Comparison of ENCODE assay signal across 12 cellular contexts in the genomic region with DNA sequence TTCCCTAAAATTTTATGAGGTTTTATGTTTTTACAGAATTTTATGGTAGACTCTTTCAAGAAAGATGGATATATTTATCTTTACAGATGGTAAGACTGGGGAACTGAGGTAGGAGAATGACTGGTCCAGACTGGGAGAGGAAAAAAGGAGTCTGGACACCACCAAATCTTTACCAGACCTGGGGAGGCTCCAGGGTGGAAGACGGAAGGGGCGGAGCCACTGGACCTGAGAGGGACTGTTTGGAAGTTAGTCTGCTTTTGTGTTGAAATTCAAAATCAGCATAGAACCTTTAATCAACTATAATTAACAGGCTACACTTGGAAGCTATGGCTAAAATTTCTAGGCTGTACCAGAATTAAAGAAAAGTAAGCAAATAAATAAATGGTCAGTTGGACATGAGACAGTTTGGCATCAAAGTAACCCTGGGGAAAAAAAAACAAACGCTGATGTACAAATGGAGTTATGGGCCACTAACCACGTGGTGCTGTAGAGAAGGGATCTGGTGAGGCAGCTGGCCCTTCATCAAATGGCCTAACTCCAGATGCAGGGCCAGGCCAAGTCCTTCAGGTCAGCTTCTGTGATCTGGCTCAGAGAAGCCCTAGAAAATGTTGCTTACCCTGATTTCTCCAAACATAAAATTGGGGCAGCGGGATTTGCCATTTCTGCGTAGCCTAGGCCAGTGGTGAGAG.
DNase-seq lines count a peak whose midpoint lies in the region; ATAC-seq and TF ChIP-seq lines count a peak whose summit lies in the region.
"Had no signal": no experiment of that assay in that cellular context is flagged by ENCODE, and none has a peak within 500 bp of the region (broad histone marks: within the 10 kb centered on the region; RNA-seq: fewer than 3 reads in every experiment).

No MANE protein-coding gene starts in this region.

- peak; percentile 81 for DNase-seq in Right ventricle myocardium inferior (ENCODE audit: missing footprints)
- no peak for DNase-seq in cardiac septum (ENCODE audit: low spot score)
- DNase-seq in fibroblast of the conjunctiva (ENCODE audit: low read depth), result peak; percentile 47
- DNase-seq in myocyte (ENCODE audit: low read depth), result peak; percentile 57
- peak in 1 of 2 donors; percentile 78 for DNase-seq in aorta
- DNase-seq in PC-9, result no peak
- no peak for DNase-seq in Calu3
- no peak for DNase-seq in NCI-H748 (lab: John Stamatoyannopoulos, UW; ENCODE audit: unreplicated experiment)
- DNase-seq: EL, kidney glomerular epithelial cell, NCI-H1105 had no signal

- H3K9me3 ChIP-seq in aorta (ENCODE audit: control insufficient read depth, low read length) (no peaks in the 10 kb centered on the region), PC-9 (ENCODE audit: insufficient read depth, low read depth) (no peaks in the 10 kb centered on the region)
- H3K9me3 ChIP-seq: prostate gland had no signal

- H3K27me3 Mint-ChIP-seq in Calu3 (ENCODE audit: unreplicated experiment), result no peaks in the 10 kb centered on the region

- no peaks in the 10 kb centered on the region for H3F3A ChIP-seq in PC-9 (ENCODE audit: insufficient read depth, low read depth)

- no peaks in the 10 kb centered on the region for H3K36me3 Mint-ChIP-seq in Calu3 (ENCODE audit: insufficient read depth, unreplicated experiment)

- BruUV-seq in PC-9 (replicated peaks; lab: Mats Ljungman, UMichigan) (no TSS peak), Calu3 (replicated peaks; lab: Mats Ljungman, UMichigan) (no TSS peak)

- peak; percentile 93 for ATAC-seq in Right ventricle myocardium inferior
- peak; percentile 92 for ATAC-seq in aorta (ENCODE audit: low FRiP score)

- 16 to 21% methylated on average over 6 of the region's 6 CpGs for WGBS in aorta, 2 donors

- H3K36me3 ChIP-seq in aorta (ENCODE audit: control insufficient read depth in 1 of 2, insufficient read depth in 2 of 2, low read length in 1 of 2) (no peaks in the 10 kb centered on the region), PC-9 (ENCODE audit: low read depth) (no peaks in the 10 kb centered on the region)
- H3K36me3 ChIP-seq: prostate gland had no signal

- intact Hi-C loops in Right ventricle myocardium inferior (cut with DNase I) (loop anchor here (10.0 kb wide), 1 partner anchor 55 kb away; no protein-coding TSS in a partner anchor), cardiac septum (cut with DNase I) (no loop called here), aorta (cut with DNase I) (loop anchor here in 1 of 2 donors (5.0 to 10.0 kb wide), 2 partner anchors 62 to 285 kb away; no protein-coding TSS in a partner anchor), PC-9 (cut with micrococcal nuclease; ENCODE audit: unreplicated experiment) (no loop called here), Calu3 (cut with micrococcal nuclease; ENCODE audit: unreplicated experiment) (no loop called here)

- no peaks in the 10 kb centered on the region for H4K20me1 ChIP-seq in PC-9 (ENCODE audit: insufficient read depth)

- H3K4me3 Mint-ChIP-seq in Calu3 (ENCODE audit: low read depth, unreplicated experiment), result no peak overlapping the region

- no peak overlapping the region for H2AFZ ChIP-seq in PC-9

- peak overlapping the region in 1 of 2 donors; percentile 45 for H3K27ac ChIP-seq in aorta (ENCODE audit: low read depth in 1 of 2, low read length in 2 of 2)
- no peak overlapping the region for H3K27ac ChIP-seq in PC-9
- H3K27ac ChIP-seq: prostate gland had no signal

- H3K9me2 ChIP-seq in PC-9 (ENCODE audit: insufficient read depth), result no peaks in the 10 kb centered on the region

- H3K4me3 ChIP-seq in aorta (ENCODE audit: low read length in 2 of 2), result no peak overlapping the region
- no peak overlapping the region for H3K4me3 ChIP-seq in PC-9
- H3K4me3 ChIP-seq: prostate gland had no signal

- H3K79me2 ChIP-seq in PC-9 (ENCODE audit: low read depth), result no peaks in the 10 kb centered on the region

- H3K4me1 ChIP-seq in aorta (ENCODE audit: control insufficient read depth in 1 of 2, insufficient read depth in 2 of 2, low read length in 2 of 2), result no peaks in the 10 kb centered on the region
- H3K4me1 ChIP-seq in PC-9 (replicated peaks; ENCODE audit: insufficient read depth), result no peaks in the 10 kb centered on the region
- H3K4me1 ChIP-seq: prostate gland had no signal

- no peaks in the 10 kb centered on the region for H3K4me1 Mint-ChIP-seq in Calu3 (ENCODE audit: low read depth, unreplicated experiment)

- POLR2A ChIA-PET in PC-9 (lab: Charles Lee; ENCODE audit: unreplicated experiment), result interaction anchor here (0.5 kb wide), 1 partner anchor 510 kb away, joined by 3 read pairs; no protein-coding TSS in a partner anchor

- no peaks in the 10 kb centered on the region for H3K9me3 Mint-ChIP-seq in Calu3 (ENCODE audit: low read depth, unreplicated experiment)

- H3K27ac Mint-ChIP-seq in Calu3 (ENCODE audit: unreplicated experiment), result no peak overlapping the region

- no peak overlapping the region for H3K4me2 ChIP-seq in PC-9

- CTCF ChIA-PET in PC-9 (lab: Charles Lee), result no interaction called here
- CTCF ChIA-PET in Calu3 (lab: Charles Lee), result no interaction called here

- no peaks in the 10 kb centered on the region for H3K27me3 ChIP-seq in aorta (ENCODE audit: control insufficient read depth in 1 of 2, insufficient read depth in 2 of 2, low read length in 1 of 2)
- H3K27me3 ChIP-seq in PC-9 (ENCODE audit: insufficient read depth, low read depth), result no peaks in the 10 kb centered on the region

- no peak for TF ChIP-seq CTCF in PC-9 (conservative IDR thresholded peaks at IDR 0.05)
- no peak for TF ChIP-seq CTCF in Calu3 (IDR thresholded peaks at IDR 0.05; ENCODE audit: unreplicated experiment)

Comparison
In these comparisons a context has a peak if more than half of its experiments do, and no peak if none do; other contexts are left out.
1. DNase-seq: peak in Right ventricle myocardium inferior (single experiment), fibroblast of the conjunctiva (single experiment) and myocyte (single experiment); none in cardiac septum (single experiment), PC-9 (0 of 2), Calu3 (single experiment) and NCI-H748 (single experiment).